Comparison of ENCODE assay signal across 9 cellular contexts in genomic region chr7:152076324-152076821, GRCh38. TPM values are rescaled to one million over a fixed set of nuclear protein-coding genes. Genes with fewer than 3 reads are reported as not detected.
DNase-seq lines count a peak whose midpoint lies in the region; ATAC-seq lines count a peak whose summit lies in the region.
"Had no signal": no experiment of that assay in that cellular context is flagged by ENCODE, and none has a peak within 500 bp of the region (broad histone marks: within the 10 kb centered on the region; RNA-seq: fewer than 3 reads in every experiment).

No MANE protein-coding gene starts in this region.

- H3K4me1 ChIP-seq in right cardiac atrium (ENCODE audit: control insufficient read depth, insufficient read depth, low read length) = peaks cover 7% of the 10 kb centered on the region

- intact Hi-C loops in right cardiac atrium (cut with DNase I) = no loop called here

- H3K9me3 ChIP-seq in right cardiac atrium (ENCODE audit: control insufficient read depth, low read length) = no peaks in the 10 kb centered on the region

- H3K4me3 ChIP-seq in right cardiac atrium (ENCODE audit: low read length) = no peak overlapping the region

- peak; percentile 43 to 47 for ATAC-seq in right cardiac atrium
- no peak for ATAC-seq in HG02571 (IDR thresholded peaks at IDR 0.05; ENCODE audit: unreplicated experiment)
- no peak for ATAC-seq in GM18909 (IDR thresholded peaks at IDR 0.05; ENCODE audit: poor library complexity, unreplicated experiment)
- ATAC-seq: activated naive CD4-positive, alpha-beta T cell treated with anti-CD3 and anti-CD28 coated beads, Interleukin-2, amount 50 U/mL, for 72 hours had no signal

- H3K27me3 ChIP-seq in right cardiac atrium (ENCODE audit: control insufficient read depth, insufficient read depth) = no peaks in the 10 kb centered on the region

- 75% methylated on average over 8 of the region's 8 CpGs for WGBS in right cardiac atrium

- H3K27ac ChIP-seq in right cardiac atrium (ENCODE audit: low read length) = no peak overlapping the region

- DNase-seq in stimulated activated CD4-positive, alpha-beta T cell treated with anti-CD3 and anti-CD28 coated beads, Interleukin-15, amount 100 ng/mL, for 24 hours = peak; percentile 27
- no peak for DNase-seq in stimulated activated CD4-positive, alpha-beta T cell treated with anti-CD3 and anti-CD28 coated beads, Interleukin-4, amount 100 ng/mL, for 24 hours
- peak; percentile 65 for DNase-seq in SK-N-DZ (ENCODE audit: low spot score)
- DNase-seq in right cardiac atrium = no peak
- peak; percentile 50 for DNase-seq in superior temporal gyrus (ENCODE audit: extremely low spot score)
- DNase-seq in activated CD4-positive, CD25-positive, alpha-beta regulatory T cell treated with anti-CD3 and anti-CD28 coated beads, Interleukin-2, amount 50 U/mL, for 72 hours = no peak

RNA-seq across cellular contexts. Expression of gene GALNT11, which starts 50.9 kb away (rescaled TPM):
- polyA plus RNA-seq in SK-N-DZ (2014; cell fraction: cytosol; rRNA removed) = 39.7 and 46.6 TPM in 2 replicates
- 25.1 and 30.1 TPM in 2 replicates for polyA plus RNA-seq in SK-N-DZ (2014; cell fraction: nucleus; rRNA removed)
- 10 to 100 TPM; 23.5 to 26.8 (median 26.1) TPM for total RNA-seq in right cardiac atrium
- polyA plus RNA-seq in right cardiac atrium = 18.1 TPM

Comparison
In these comparisons a context has a peak if more than half of its experiments do, and no peak if none do; other contexts are left out.
1. DNase-seq: peak in stimulated activated CD4-positive, alpha-beta T cell treated with anti-CD3 and anti-CD28 coated beads, Interleukin-15, amount 100 ng/mL, for 24 hours (single experiment), SK-N-DZ (single experiment) and superior temporal gyrus (single experiment); none in stimulated activated CD4-positive, alpha-beta T cell treated with anti-CD3 and anti-CD28 coated beads, Interleukin-4, amount 100 ng/mL, for 24 hours (single experiment), right cardiac atrium (0 of 3) and activated CD4-positive, CD25-positive, alpha-beta regulatory T cell treated with anti-CD3 and anti-CD28 coated beads, Interleukin-2, amount 50 U/mL, for 72 hours (single experiment).
2. ATAC-seq: peak in right cardiac atrium (2 of 2); none in HG02571 (single experiment) and GM18909 (single experiment).